In the genomic region with DNA sequence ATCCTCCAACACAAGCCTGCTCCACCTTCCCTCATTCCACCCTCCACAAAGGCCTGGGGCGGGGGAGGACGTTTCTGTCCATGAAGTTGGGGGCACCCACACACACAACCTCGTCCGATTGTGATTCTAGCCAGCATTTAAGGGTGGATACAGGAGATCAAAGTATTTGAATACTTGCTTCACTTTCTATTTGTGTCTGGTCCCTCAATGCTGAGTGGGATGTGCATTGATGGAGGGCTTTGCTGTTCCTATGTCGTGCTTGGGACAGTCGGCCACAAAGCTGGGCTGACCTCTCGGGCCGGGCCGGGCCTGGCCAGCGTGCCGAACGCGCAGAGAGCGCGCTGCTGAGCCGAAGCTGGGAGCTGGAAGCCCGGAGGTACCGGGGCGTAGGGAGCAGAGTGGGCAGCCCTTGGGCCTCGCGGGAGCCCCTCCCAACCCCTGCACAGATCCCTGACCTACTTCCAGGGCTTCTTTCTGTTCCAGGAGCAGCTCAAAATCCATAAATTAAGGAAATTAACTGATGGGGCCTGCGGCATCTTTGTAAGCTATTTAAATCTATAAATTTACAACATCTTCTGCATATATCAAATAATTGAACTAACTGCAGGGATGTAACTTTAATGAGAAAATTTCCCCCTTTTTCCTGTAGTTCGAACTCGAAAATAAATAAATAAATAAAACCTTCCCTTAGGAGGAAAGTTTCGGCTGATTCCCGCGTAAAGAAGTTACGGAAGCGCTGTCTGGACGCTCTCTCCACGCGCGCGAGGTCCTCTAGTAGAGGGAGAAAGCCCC, we compare ENCODE assay signal across 8 cellular contexts. TPM values are rescaled to one million over a fixed set of nuclear protein-coding genes. Genes with fewer than 3 reads are reported as not detected.
DNase-seq lines count a peak whose midpoint lies in the region; ATAC-seq, FAIRE-seq and TF ChIP-seq lines count a peak whose summit lies in the region.

No MANE protein-coding gene starts in this region.

- TF ChIP-seq POLR2A in HepG2 (IDR thresholded peaks at IDR 0.05; ENCODE audit: insufficient read depth in 1 of 2, low read depth in 2 of 2, low read length in 2 of 2) (no peak), transverse colon (IDR thresholded peaks at IDR 0.05) (no peak)

- H3K27me3 ChIP-seq in HepG2 (ENCODE audit: control insufficient read depth in 1 of 2, insufficient read depth in 2 of 2, low read length in 2 of 2) (peaks cover 1 to 23% of the 10 kb centered on the region in 2 experiments; a peak in 2 of 5 replicates), transverse colon (peaks cover 5% of the 10 kb centered on the region)

- peak overlapping the region; percentile 53 for H3K27ac Mint-ChIP-seq in activated CD4-positive, alpha-beta T cell treated with anti-CD3 and anti-CD28 coated beads, Interleukin-2, amount 10 ng/mL, durations not matched to agents 24 days and 14 days
- H3K27ac Mint-ChIP-seq in MCF 10A (ENCODE audit: low read depth, unreplicated experiment), result peak overlapping the region; percentile 75

- H3K9me3 ChIP-seq in HepG2 (ENCODE audit: low read length), result no peaks in the 10 kb centered on the region
- no peaks in the 10 kb centered on the region for H3K9me3 ChIP-seq in transverse colon

- no peaks in the 10 kb centered on the region for H3K36me3 Mint-ChIP-seq in activated CD4-positive, alpha-beta T cell treated with anti-CD3 and anti-CD28 coated beads, Interleukin-2, amount 10 ng/mL, durations not matched to agents 24 days and 14 days (ENCODE audit: low read depth)
- peaks cover 16% of the 10 kb centered on the region for H3K36me3 Mint-ChIP-seq in MCF 10A (ENCODE audit: insufficient read depth, unreplicated experiment)

- H3K4me3 Mint-ChIP-seq in activated CD4-positive, alpha-beta T cell treated with anti-CD3 and anti-CD28 coated beads, Interleukin-2, amount 10 ng/mL, durations not matched to agents 24 days and 14 days, result peak overlapping the region; percentile 79
- H3K4me3 Mint-ChIP-seq in MCF 10A (ENCODE audit: unreplicated experiment), result peak overlapping the region; percentile 77

- TF ChIP-seq EP300 in HepG2 (IDR thresholded peaks at IDR 0.05; ENCODE audit: low read depth in 2 of 2, low read length in 2 of 2), result no peak
- TF ChIP-seq EP300 in HepG2 (CRISPR knock-in tag; IDR thresholded peaks at IDR 0.05; ENCODE audit: borderline replicate concordance), result no peak
- no peak for TF ChIP-seq EP300 in transverse colon (IDR thresholded peaks at IDR 0.05; ENCODE audit: low read depth)

- intact Hi-C loops in activated CD4-positive, alpha-beta T cell treated with anti-CD3 and anti-CD28 coated beads, Interleukin-2, amount 10 ng/mL, durations not matched to agents 24 days and 14 days (cut with micrococcal nuclease), result loop anchor here (5.0 kb wide), 3 partner anchors 378 to 1117 kb away; a partner anchor contains a TSS
- intact Hi-C loops in MCF 10A (cut with micrococcal nuclease), result loop anchor here (1.0 to 10.0 kb wide), 2 partner anchors 110 to 302 kb away; no protein-coding TSS in a partner anchor
- intact Hi-C loops in HepG2 (cut with micrococcal nuclease; ENCODE audit: unreplicated experiment), result loop anchor here (5.0 kb wide), 1 partner anchor 203 kb away; no protein-coding TSS in a partner anchor
- intact Hi-C loops in transverse colon (cut with DNase I; ENCODE audit: low total_unique reads), result loop anchor here (5.0 kb wide), 1 partner anchor 73 kb away; no protein-coding TSS in a partner anchor

- TF ChIP-seq CTCF in MCF 10A (IDR thresholded peaks at IDR 0.05; ENCODE audit: unreplicated experiment), result no peak
- TF ChIP-seq CTCF in HepG2 (CRISPR knock-in tag; IDR thresholded peaks at IDR 0.05), result no peak
- TF ChIP-seq CTCF in transverse colon (IDR thresholded peaks at IDR 0.05), result peak in 1 of 5 experiments; percentile 74
- no peak for TF ChIP-seq CTCF in GM13977 (IDR thresholded peaks at IDR 0.05; ENCODE audit: extremely low read depth, insufficient read depth, missing control alignments)

- H3K36me3 ChIP-seq in HepG2 (replicated peaks in 1 of 2; ENCODE audit: control insufficient read depth in 1 of 2, insufficient read depth in 2 of 2, low read length in 2 of 2), result peaks cover 1 to 4% of the 10 kb centered on the region in 2 experiments; a peak in 2 of 5 replicates
- H3K36me3 ChIP-seq in transverse colon, result no peaks in the 10 kb centered on the region

- H3K27me3 Mint-ChIP-seq in activated CD4-positive, alpha-beta T cell treated with anti-CD3 and anti-CD28 coated beads, Interleukin-2, amount 10 ng/mL, durations not matched to agents 24 days and 14 days, result peaks cover 34% of the 10 kb centered on the region
- no peaks in the 10 kb centered on the region for H3K27me3 Mint-ChIP-seq in MCF 10A (ENCODE audit: insufficient read depth, unreplicated experiment)

- H3K27ac ChIP-seq in HepG2 (ENCODE audit: extremely low read length, insufficient read depth, low read length) (no peak overlapping the region), transverse colon (peak overlapping the region; percentile 93 to 96 (median 95))

- H2AFZ ChIP-seq in HepG2 (ENCODE audit: low read length), result no peak overlapping the region

- TSS peak; percentile 71 for BruUV-seq in MCF 10A (replicated peaks; lab: Mats Ljungman, UMichigan)
- TSS peak; percentile 85 for BruUV-seq in HepG2 (replicated peaks; lab: Mats Ljungman, UMichigan)

- peaks cover 1% of the 10 kb centered on the region for H3K4me1 Mint-ChIP-seq in activated CD4-positive, alpha-beta T cell treated with anti-CD3 and anti-CD28 coated beads, Interleukin-2, amount 10 ng/mL, durations not matched to agents 24 days and 14 days
- H3K4me1 Mint-ChIP-seq in MCF 10A (ENCODE audit: insufficient read depth, unreplicated experiment), result no peaks in the 10 kb centered on the region

- no peak for ATAC-seq in HepG2
- ATAC-seq in GM21723 (IDR thresholded peaks at IDR 0.05; ENCODE audit: unreplicated experiment), result no peak

- peak overlapping the region; percentile 39 for H3K9ac ChIP-seq in HepG2 (ENCODE audit: insufficient read depth, low read depth, low read length)

- TF ChIP-seq RAD21 in HepG2 (CRISPR knock-in tag; IDR thresholded peaks at IDR 0.05), result no peak

- WGBS in HepG2 (ENCODE audit: low lambda C conversion rate), result 26% methylated on average over 29 of the region's 34 CpGs
- WGBS in transverse colon (ENCODE audit: low coverage in 1 of 2), 2 donors, result 11 to 28% methylated on average over 11 to 34 of the region's 34 CpGs

- H3K9me3 Mint-ChIP-seq in activated CD4-positive, alpha-beta T cell treated with anti-CD3 and anti-CD28 coated beads, Interleukin-2, amount 10 ng/mL, durations not matched to agents 24 days and 14 days, result no peaks in the 10 kb centered on the region
- no peaks in the 10 kb centered on the region for H3K9me3 Mint-ChIP-seq in MCF 10A (ENCODE audit: unreplicated experiment)

- H3K4me3 ChIP-seq in HepG2 (replicated peaks in 1 of 3; ENCODE audit: insufficient read depth in 1 of 3, low read depth in 2 of 3, low read length in 3 of 3) (peak overlapping the region; percentile 74 to 89 (median 83)), transverse colon (peak overlapping the region; percentile 71 to 82 (median 78))

- no peak for FAIRE-seq in HepG2 (lab: Jason Lieb, UNC)

- CTCF ChIA-PET in MCF 10A (lab: Yijun Ruan, JAX) (interaction anchor here (0.6 to 6.3 kb wide), 45 partner anchors 9 to 1847 kb away, joined by 3 to 62 read pairs (median 4); no protein-coding TSS in a partner anchor), HepG2 (lab: Yijun Ruan, JAX; ENCODE audit: low intra/inter-chr PET ratio, low total read pairs) (interaction anchor here (0.7 to 3.4 kb wide), 4 partner anchors 16 to 301 kb away, joined by 3 to 20 read pairs (median 8); no protein-coding TSS in a partner anchor)

- in situ Hi-C loops in HepG2 (cut with HindIII; ENCODE audit: extremely low pct_ligation_motif_present, low pct_unique_long_range_greater_than_20kb) (no loop called here), transverse colon (cut with MboI; ENCODE audit: low pct_ligation_motif_present in 1 of 4, low pct_unique_long_range_greater_than_20kb in 1 of 4, low sequenced_read_pairs in 3 of 4) (no loop called here), GM13977 (cut with MboI; ENCODE audit: low pct_unique_long_range_greater_than_20kb, low sequenced_read_pairs, unreplicated experiment) (loop anchor here (25.0 kb wide), 1 partner anchor 318 kb away; no protein-coding TSS in a partner anchor)

- H3K79me2 ChIP-seq in HepG2 (ENCODE audit: insufficient read depth, low read length), result no peaks in the 10 kb centered on the region

- POLR2A ChIA-PET in MCF 10A (lab: Yijun Ruan, JAX), result interaction anchor here (0.5 to 4.8 kb wide), 8 partner anchors 17 to 1044 kb away, joined by 3 to 47 read pairs (median 3); no protein-coding TSS in a partner anchor
- POLR2A ChIA-PET in HepG2 (lab: Yijun Ruan, JAX), result interaction anchor here (0.6 to 1.0 kb wide), 3 partner anchors 9 to 341 kb away, joined by 3 to 5 read pairs (median 3); no protein-coding TSS in a partner anchor

- no peaks in the 10 kb centered on the region for H4K20me1 ChIP-seq in HepG2 (ENCODE audit: insufficient read depth, low read length)

- H3K4me1 ChIP-seq in HepG2 (ENCODE audit: insufficient read depth, low read length), result peaks cover 8% of the 10 kb centered on the region
- peaks cover 0 to 22% (median 7%) of the 10 kb centered on the region in 4 donors for H3K4me1 ChIP-seq in transverse colon

- no peak for DNase-seq in activated CD4-positive, alpha-beta T cell treated with anti-CD3 and anti-CD28 coated beads, Interleukin-2, amount 10 ng/mL, durations not matched to agents 24 days and 14 days
- DNase-seq in activated CD4-positive, alpha-beta T cell treated with anti-CD3 and anti-CD28 coated beads, Interleukin-2, amount 50 U/mL, for 1 hour, result no peak
- no peak for DNase-seq in MCF 10A (ENCODE audit: unreplicated experiment)
- no peak for DNase-seq in HepG2 (ENCODE audit: low spot score)
- DNase-seq in transverse colon, result no peak
- no peak for DNase-seq in GM13977 (ENCODE audit: low spot score)
- no peak for DNase-seq in activated CD8-positive, alpha-beta memory T cell treated with anti-CD3 and anti-CD28 coated beads for 24 hours

- H3K4me2 ChIP-seq in HepG2 (ENCODE audit: low read depth, low read length), result peak overlapping the region; percentile 73

RNA-seq across cellular contexts. Expression of a gene that starts 1.9 kb away (rescaled TPM):
- 10.6 and 12.1 TPM in 2 replicates for total RNA-seq in activated CD4-positive, alpha-beta T cell treated with anti-CD3 and anti-CD28 coated beads, Interleukin-2, amount 10 ng/mL, durations not matched to agents 24 days and 14 days
- total RNA-seq in MCF 10A (2022), result 53.7 and 56.5 TPM in 2 replicates
- total RNA-seq in HepG2 (2016; rRNA removed; fragmentation: Illumina TruSeq; extraction: Trizol), result 13.4 and 16.7 TPM in 2 replicates
- 8.5 and 10.1 TPM in 2 replicates for total RNA-seq in HepG2 (2016; cell fraction: cytosol; rRNA removed; fragmentation: Illumina TruSeq; extraction: Trizol; ENCODE audit: low read depth)
- 13.8 and 17.7 TPM in 2 replicates for total RNA-seq in HepG2 (2016; cell fraction: insoluble cytoplasmic fraction; rRNA removed; fragmentation: Illumina TruSeq; extraction: Trizol)
- 22.0 and 23.7 TPM in 2 replicates for total RNA-seq in HepG2 (2016; cell fraction: membrane; rRNA removed; fragmentation: Illumina TruSeq; extraction: Trizol)
- 14.7 and 15.5 TPM in 2 replicates for total RNA-seq in HepG2 (2016; cell fraction: nucleus; rRNA removed; fragmentation: Illumina TruSeq; extraction: Trizol)
- polyA plus RNA-seq in HepG2 (2011; rRNA removed), result 13.2 and 19.1 TPM in 2 replicates
- polyA plus RNA-seq in HepG2 (2011; cell fraction: cytosol; rRNA removed), result 13.7 and 21.4 TPM in 2 replicates
- 60.7 and 80.2 TPM in 2 replicates for polyA plus RNA-seq in HepG2 (2011; cell fraction: nucleus; rRNA removed)
- polyA plus RNA-seq in HepG2 (2012), result 6.1 and 12.6 TPM in 2 replicates
- polyA plus RNA-seq in HepG2 (2016; cell fraction: cytosol; fragmentation: Illumina TruSeq; extraction: Trizol; ENCODE audit: low read depth), result 12.7 and 15.4 TPM in 2 replicates
- polyA plus RNA-seq in HepG2 (2016; cell fraction: insoluble cytoplasmic fraction; fragmentation: Illumina TruSeq; extraction: Trizol; ENCODE audit: low read depth), result 17.7 and 18.6 TPM in 2 replicates
- polyA plus RNA-seq in HepG2 (2016; cell fraction: membrane; fragmentation: Illumina TruSeq; extraction: Trizol; ENCODE audit: low read depth), result 18.9 and 19.9 TPM in 2 replicates
- 28.1 and 31.6 TPM in 2 replicates for polyA plus RNA-seq in HepG2 (2016; cell fraction: nucleus; fragmentation: Illumina TruSeq; extraction: Trizol; ENCODE audit: insufficient read depth, low read depth)
- polyA minus RNA-seq in HepG2 (2011; rRNA and poly(A)+ RNA removed; ENCODE audit: low replicate concordance), result 25.7 and 46.7 TPM in 2 replicates
- polyA minus RNA-seq in HepG2 (2011; cell fraction: cytosol; rRNA and poly(A)+ RNA removed), result 5.5 and 6.6 TPM in 2 replicates
- 7.8 and 10.0 TPM in 2 replicates for polyA minus RNA-seq in HepG2 (2011; cell fraction: nucleus; rRNA and poly(A)+ RNA removed)
- total RNA-seq in transverse colon, result 100 to 1,000 TPM in 1 of 4 donors, 10 to 100 TPM in 3; 28.5 to 158 (median 39.2) TPM
